11 cellular contexts compared by ENCODE assay signal in genomic region chr15:90058308-90058707, GRCh38. TPM values are rescaled to one million over a fixed set of nuclear protein-coding genes. Genes with fewer than 3 reads are reported as not detected.
DNase-seq lines count a peak whose midpoint lies in the region; ATAC-seq and TF ChIP-seq lines count a peak whose summit lies in the region.
"Had no signal": no experiment of that assay in that cellular context is flagged by ENCODE, and none has a peak within 500 bp of the region (broad histone marks: within the 10 kb centered on the region; RNA-seq: fewer than 3 reads in every experiment).

No MANE protein-coding gene starts in this region.

- no peaks in the 10 kb centered on the region for H4K20me1 ChIP-seq in SU-DHL-6 (ENCODE audit: low read depth, low read length)

- H3K9me3 Mint-ChIP-seq in activated CD4-positive, alpha-beta T cell treated with anti-CD3 and anti-CD28 coated beads, Interleukin-2, amount 10 ng/mL, durations not matched to agents 7 days and 5 days, result no peaks in the 10 kb centered on the region
- H3K9me3 Mint-ChIP-seq in stimulated activated effector memory CD8-positive, alpha-beta T cell treated with anti-CD3 and anti-CD28 coated beads, Interleukin-12 subunit alpha, Interleukin-12 subunit beta, amount 100 ng/mL, for 72 hours, result no peaks in the 10 kb centered on the region

- H3K9ac ChIP-seq in SU-DHL-6 (ENCODE audit: low read length), result no peak overlapping the region

- H3K9me3 ChIP-seq in SU-DHL-6 (ENCODE audit: insufficient read depth, low read length), result no peaks in the 10 kb centered on the region

- POLR2A ChIA-PET in activated CD4-positive, alpha-beta T cell treated with anti-CD3 and anti-CD28 coated beads, Interleukin-2, amount 10 ng/mL, durations not matched to agents 7 days and 5 days (lab: Charles Lee), result no interaction called here

- H3K27me3 ChIP-seq in SU-DHL-6 (ENCODE audit: low read length), result no peaks in the 10 kb centered on the region
- H3K27me3 ChIP-seq: cardiac muscle cell, heart right ventricle had no signal

- H3K4me1 Mint-ChIP-seq in activated CD4-positive, alpha-beta T cell treated with anti-CD3 and anti-CD28 coated beads, Interleukin-2, amount 10 ng/mL, durations not matched to agents 7 days and 5 days, result peaks cover 52% of the 10 kb centered on the region
- H3K4me1 Mint-ChIP-seq in stimulated activated effector memory CD8-positive, alpha-beta T cell treated with anti-CD3 and anti-CD28 coated beads, Interleukin-12 subunit alpha, Interleukin-12 subunit beta, amount 100 ng/mL, for 72 hours, result peaks cover 49% of the 10 kb centered on the region

- H3K27me3 Mint-ChIP-seq in activated CD4-positive, alpha-beta T cell treated with anti-CD3 and anti-CD28 coated beads, Interleukin-2, amount 10 ng/mL, durations not matched to agents 7 days and 5 days, result no peaks in the 10 kb centered on the region

- peak overlapping the region; percentile 92 for H3K27ac Mint-ChIP-seq in activated CD4-positive, alpha-beta T cell treated with anti-CD3 and anti-CD28 coated beads, Interleukin-2, amount 10 ng/mL, durations not matched to agents 7 days and 5 days
- H3K27ac Mint-ChIP-seq in stimulated activated effector memory CD8-positive, alpha-beta T cell treated with anti-CD3 and anti-CD28 coated beads, Interleukin-12 subunit alpha, Interleukin-12 subunit beta, amount 100 ng/mL, for 72 hours, result peak overlapping the region; percentile 92

- CTCF ChIA-PET in activated CD4-positive, alpha-beta T cell treated with anti-CD3 and anti-CD28 coated beads, Interleukin-2, amount 10 ng/mL, durations not matched to agents 7 days and 5 days (lab: Charles Lee), result no interaction called here

- H3K27ac ChIP-seq in SU-DHL-6 (ENCODE audit: low read depth, low read length), result no peak overlapping the region
- H3K27ac ChIP-seq: cardiac muscle cell had no signal

- no peak overlapping the region for H3K4me3 ChIP-seq in SU-DHL-6 (ENCODE audit: insufficient read depth, low read length, poor library complexity, severe bottlenecking)
- H3K4me3 ChIP-seq: cardiac muscle cell, heart right ventricle had no signal

- no peak overlapping the region for H3K4me3 Mint-ChIP-seq in activated CD4-positive, alpha-beta T cell treated with anti-CD3 and anti-CD28 coated beads, Interleukin-2, amount 10 ng/mL, durations not matched to agents 7 days and 5 days
- no peak overlapping the region for H3K4me3 Mint-ChIP-seq in stimulated activated effector memory CD8-positive, alpha-beta T cell treated with anti-CD3 and anti-CD28 coated beads, Interleukin-12 subunit alpha, Interleukin-12 subunit beta, amount 100 ng/mL, for 72 hours

- peak overlapping the region; percentile 53 for H2AFZ ChIP-seq in SU-DHL-6 (ENCODE audit: low read depth, low read length, severe bottlenecking)

- no peak for DNase-seq in activated CD4-positive, alpha-beta T cell treated with anti-CD3 and anti-CD28 coated beads, Interleukin-2, amount 10 ng/mL, durations not matched to agents 7 days and 5 days
- DNase-seq in activated CD4-positive, alpha-beta T cell treated with anti-CD3 and anti-CD28 coated beads for 4 hours, result no peak
- no peak for DNase-seq in stimulated activated effector memory CD8-positive, alpha-beta T cell treated with anti-CD3 and anti-CD28 coated beads, Interleukin-12 subunit alpha, Interleukin-12 subunit beta, amount 100 ng/mL, for 72 hours (ENCODE audit: low spot score in 2 of 2)
- DNase-seq in NCI-H526 (lab: John Stamatoyannopoulos, UW), result no peak
- DNase-seq in activated T-cell treated with anti-CD3 and anti-CD28 coated beads for 4 hours, result no peak
- DNase-seq: heart right ventricle, NCI-H774 had no signal

- peak; percentile 38 for ATAC-seq in HG02938 (IDR thresholded peaks at IDR 0.05; ENCODE audit: unreplicated experiment)
- no peak for ATAC-seq in stimulated activated effector memory CD8-positive, alpha-beta T cell treated with anti-CD3 and anti-CD28 coated beads, Interleukin-12 subunit alpha, Interleukin-12 subunit beta, amount 100 ng/mL, for 72 hours
- no peak for ATAC-seq in GM19452 (IDR thresholded peaks at IDR 0.05; ENCODE audit: unreplicated experiment)
- ATAC-seq: heart right ventricle had no signal

- peaks cover 5% of the 10 kb centered on the region for H3K36me3 Mint-ChIP-seq in activated CD4-positive, alpha-beta T cell treated with anti-CD3 and anti-CD28 coated beads, Interleukin-2, amount 10 ng/mL, durations not matched to agents 7 days and 5 days (ENCODE audit: low read depth)
- H3K36me3 Mint-ChIP-seq in stimulated activated effector memory CD8-positive, alpha-beta T cell treated with anti-CD3 and anti-CD28 coated beads, Interleukin-12 subunit alpha, Interleukin-12 subunit beta, amount 100 ng/mL, for 72 hours, result peaks cover 6% of the 10 kb centered on the region

- H3K9me2 ChIP-seq in SU-DHL-6 (replicated peaks; ENCODE audit: insufficient read depth, low read length), result no peaks in the 10 kb centered on the region

- H3K79me2 ChIP-seq in SU-DHL-6 (ENCODE audit: insufficient read depth, low read length), result no peaks in the 10 kb centered on the region

- no peak for TF ChIP-seq CTCF in SU-DHL-6 (IDR thresholded peaks at IDR 0.05; ENCODE audit: insufficient read depth, low read length, poor library complexity, severe bottlenecking)

- H3K36me3 ChIP-seq in SU-DHL-6 (ENCODE audit: low read length), result no peaks in the 10 kb centered on the region
- H3K36me3 ChIP-seq: cardiac muscle cell, heart right ventricle had no signal

- no peak overlapping the region for H3K4me2 ChIP-seq in SU-DHL-6 (ENCODE audit: low read depth, low read length, poor library complexity, severe bottlenecking)

- H3F3A ChIP-seq in SU-DHL-6 (ENCODE audit: insufficient read depth), result peaks cover 11% of the 10 kb centered on the region; the same call in 1 of the 2 replicates

RNA-seq across cellular contexts. Expression of gene IDH2, which starts 44.0 kb away (rescaled TPM):
- total RNA-seq in activated CD4-positive, alpha-beta T cell treated with anti-CD3 and anti-CD28 coated beads, Interleukin-2, amount 10 ng/mL, durations not matched to agents 7 days and 5 days, result 100 to 1,000 TPM; 332 to 349 TPM

RNA-seq across cellular contexts. Expression of gene ZNF710, which starts 57.2 kb away (rescaled TPM):
- 10 to 100 TPM; 24.4 to 26.6 TPM for total RNA-seq in activated CD4-positive, alpha-beta T cell treated with anti-CD3 and anti-CD28 coated beads, Interleukin-2, amount 10 ng/mL, durations not matched to agents 7 days and 5 days
